Comparison of ENCODE assay signal across 8 cellular contexts in the genomic region with DNA sequence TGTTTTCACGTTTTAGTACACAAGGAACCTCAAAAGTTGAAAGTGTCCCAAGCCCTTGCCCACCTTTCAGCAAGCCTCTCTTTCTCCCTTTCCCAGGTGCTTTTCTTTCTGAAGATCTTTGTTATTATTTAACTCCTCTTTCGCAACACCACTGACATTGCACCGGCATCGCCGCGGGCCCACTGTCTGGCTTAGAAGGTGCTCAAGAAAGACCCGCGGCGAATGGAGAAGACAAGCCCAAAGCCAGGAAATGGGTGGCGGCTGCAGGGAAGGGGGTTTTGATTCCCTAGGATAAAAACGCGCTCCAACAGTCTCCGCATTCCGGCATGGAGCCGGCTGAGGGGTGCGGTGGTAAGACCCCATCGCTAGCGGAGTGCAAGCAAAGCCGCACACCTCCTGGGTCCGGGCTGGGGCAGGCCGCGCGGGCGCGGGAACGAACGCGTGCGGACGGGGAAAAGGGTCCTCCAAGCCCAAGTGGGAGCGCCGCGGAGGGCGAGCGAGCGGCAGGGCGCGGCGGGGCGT. TPM values are rescaled to one million over a fixed set of nuclear protein-coding genes. Genes with fewer than 3 reads are reported as not detected.
DNase-seq lines count a peak whose midpoint lies in the region; ATAC-seq and TF ChIP-seq lines count a peak whose summit lies in the region.

No MANE protein-coding gene starts in this region.

- H3K27me3 ChIP-seq in psoas muscle (ENCODE audit: insufficient read depth in 3 of 3, low read length in 2 of 3): no peaks in the 10 kb centered on the region

- peaks cover 10% of the 10 kb centered on the region for H3K9me3 ChIP-seq in psoas muscle

- H3K27ac Mint-ChIP-seq in T-cell: peak overlapping the region in 1 of 2 donors; percentile 28

- peak overlapping the region; percentile 37 to 89 (median 61) for H3K4me3 Mint-ChIP-seq in T-cell

- H3K36me3 Mint-ChIP-seq in T-cell: no peaks in the 10 kb centered on the region

- peaks cover 17% of the 10 kb centered on the region for H3K4me1 ChIP-seq in psoas muscle

- peak overlapping the region; percentile 81 for H3K27ac ChIP-seq in psoas muscle

- no peaks in the 10 kb centered on the region for H3K36me3 ChIP-seq in psoas muscle (ENCODE audit: insufficient read depth in 1 of 2, low read depth in 1 of 2)

- POLR2A ChIA-PET in T-cell (lab: Charles Lee): interaction anchor here in 1 of 2 donors (0.5 kb wide), 1 partner anchor 849 kb away, joined by 4 read pairs; no protein-coding TSS in a partner anchor

- no peak for TF ChIP-seq CTCF in fibroblast of mammary gland (conservative IDR thresholded peaks at IDR 0.05; ENCODE audit: control insufficient read depth, insufficient read depth, low read depth, low read length)
- no peak for TF ChIP-seq CTCF in psoas muscle (IDR thresholded peaks at IDR 0.05)

- H3K27me3 Mint-ChIP-seq in T-cell: peaks cover 29 to 42% of the 10 kb centered on the region in 2 donors

- 4 to 9% (median 6%) methylated on average over 31 to 40 of the region's 40 CpGs for WGBS in psoas muscle, 3 donors

- DNase-seq in ELR (ENCODE audit: low read depth) (peak; percentile 57), T-cell (peak in 1 of 34 experiments; percentile 12), fibroblast of mammary gland (ENCODE audit: low read depth) (no peak), psoas muscle (peak in 1 of 2 donors; percentile 18), 8988T (no peak), NCI-H2171 (lab: John Stamatoyannopoulos, UW) (no peak), AG08395 (ENCODE audit: low spot score) (no peak)

- H3K4me3 ChIP-seq in fibroblast of mammary gland (ENCODE audit: control insufficient read depth, low read depth, low read length) (peak overlapping the region; percentile 55), psoas muscle (peak overlapping the region; percentile 75)

- H3K4me1 Mint-ChIP-seq in T-cell: peaks cover 9 to 16% (median 10%) of the 10 kb centered on the region in 3 donors

- ATAC-seq in T-cell (replicated peaks in 1 of 4) (peak in 1 of 4 experiments; percentile 8), psoas muscle (no peak), HG03439 (IDR thresholded peaks at IDR 0.05; ENCODE audit: unreplicated experiment) (no peak)

- intact Hi-C loops in psoas muscle (cut with DNase I): loop anchor here in 1 of 2 donors (5.0 kb wide), 1 partner anchor 41 kb away; no protein-coding TSS in a partner anchor

- CTCF ChIA-PET in T-cell (lab: Charles Lee): interaction anchor here in 1 of 2 donors (0.7 kb wide), 1 partner anchor 104 kb away, joined by 3 read pairs; no protein-coding TSS in a partner anchor

- H3K9me3 Mint-ChIP-seq in T-cell: peaks cover 4 to 10% (median 8%) of the 10 kb centered on the region in 3 donors

RNA-seq across cellular contexts. Expression of gene AFAP1L1, which starts 0.4 kb away (rescaled TPM):
- total RNA-seq in T-cell (under 1 TPM; 0.20 to 0.99 (median 0.50) TPM), psoas muscle (10 to 100 TPM; 21.0 to 38.6 (median 26.4) TPM)
- polyA plus RNA-seq in psoas muscle: 10 to 100 TPM; 10.8 to 39.9 (median 15.0) TPM

Comparison
In these comparisons a context has a peak if more than half of its experiments do, and no peak if none do; other contexts are left out.
1. RNA of gene AFAP1L1, which starts 0.4 kb away (total RNA-seq): 21.0 to 38.6 TPM in psoas muscle; 0.20 to 0.99 TPM in T-cell; every median in the first group is over 10 times any median in the second.